Comparison of ENCODE assay signal across 8 cellular contexts in genomic region chr10:127676396-127676795, GRCh38.
DNase-seq lines count a peak whose midpoint lies in the region; TF ChIP-seq lines count a peak whose summit lies in the region.
"Not testable (repeated sequence)": the region's sequence is repeated elsewhere in the genome, so short reads cannot be mapped to it uniquely, and the experiment has no call there.

No MANE protein-coding gene starts in this region.

- H3K4me3 ChIP-seq in A673 (ENCODE audit: low read depth, low read length, poor library complexity, severe bottlenecking); SJCRH30; thyroid gland (replicated peaks in 1 of 3): not testable (repeated sequence)

- TF ChIP-seq CTCF in A673 (conservative IDR thresholded peaks at IDR 0.05; ENCODE audit: low read depth, low read length); thyroid gland (IDR thresholded peaks at IDR 0.05): not testable (repeated sequence)

- H3K27me3 ChIP-seq in A673 (replicated peaks; ENCODE audit: insufficient read depth, low read depth, low read length, poor library complexity): peaks cover 17% of the 10 kb centered on the region
- not testable (repeated sequence) for H3K27me3 ChIP-seq in SJCRH30, thyroid gland

- not testable (repeated sequence) for H3K4me1 ChIP-seq in A673 (ENCODE audit: insufficient read depth, low read length, poor library complexity, severe bottlenecking); SJCRH30; thyroid gland

- 12 to 14% methylated on average over 3 of the region's 3 CpGs for WGBS in thyroid gland, 2 donors

- not testable (repeated sequence) for BruUV-seq in A673 (replicated peaks; lab: Mats Ljungman, UMichigan)

- POLR2A ChIA-PET in A673 (lab: Charles Lee; ENCODE audit: low non-redundant PET): not testable (repeated sequence)

- TF ChIP-seq POLR2A in thyroid gland (IDR thresholded peaks at IDR 0.05): not testable (repeated sequence)

- intact Hi-C loops in A673 (cut with micrococcal nuclease; ENCODE audit: unreplicated experiment); thyroid gland (cut with DNase I): not testable (repeated sequence)

- H3K9me3 ChIP-seq in A673 (ENCODE audit: low read depth, low read length, poor library complexity, severe bottlenecking); SJCRH30 (replicated peaks); thyroid gland: not testable (repeated sequence)

- CTCF ChIA-PET in A673 (lab: Charles Lee): not testable (repeated sequence)

- peak; percentile 24 for DNase-seq in A673 (ENCODE audit: low spot score)
- peak; percentile 1 for DNase-seq in DMS79 treated with DMSO at 0.1 percent for 48 hours (lab: John Stamatoyannopoulos, UW)
- DNase-seq in LHCN-M2 (ENCODE audit: low read depth): peak; percentile 0
- peak; percentile 21 for DNase-seq in NCI-H1105 treated with DMSO at 0.1 percent for 48 hours (lab: John Stamatoyannopoulos, UW)
- DNase-seq in NCI-H2171 (lab: John Stamatoyannopoulos, UW): peak; percentile 19
- DNase-seq in NCI-H748 (lab: John Stamatoyannopoulos, UW; ENCODE audit: unreplicated experiment): peak; percentile 25
- peak; percentile 25 to 31 for DNase-seq in SJCRH30
- DNase-seq in thyroid gland: peak; percentile 77 to 81

- not testable (repeated sequence) for H3K27ac ChIP-seq in A673 (ENCODE audit: low read depth, low read length, poor library complexity, severe bottlenecking); SJCRH30; thyroid gland

- H3K36me3 ChIP-seq in A673 (ENCODE audit: insufficient read depth, low read length, poor library complexity, severe bottlenecking); SJCRH30; thyroid gland: not testable (repeated sequence)

Comparison
In these comparisons a context has a peak if more than half of its experiments do, and no peak if none do; other contexts are left out.
1. DNase-seq: peak in every context shown above with its lines; median percentile 79 in thyroid gland; 28 in SJCRH30; 25 in NCI-H748; 24 in A673; 21 in NCI-H1105 treated with DMSO at 0.1 percent for 48 hours; 19 in NCI-H2171; 1 in DMS79 treated with DMSO at 0.1 percent for 48 hours; 0 in LHCN-M2.